Comparison of ENCODE assay signal across 24 cellular contexts in the genomic region with DNA sequence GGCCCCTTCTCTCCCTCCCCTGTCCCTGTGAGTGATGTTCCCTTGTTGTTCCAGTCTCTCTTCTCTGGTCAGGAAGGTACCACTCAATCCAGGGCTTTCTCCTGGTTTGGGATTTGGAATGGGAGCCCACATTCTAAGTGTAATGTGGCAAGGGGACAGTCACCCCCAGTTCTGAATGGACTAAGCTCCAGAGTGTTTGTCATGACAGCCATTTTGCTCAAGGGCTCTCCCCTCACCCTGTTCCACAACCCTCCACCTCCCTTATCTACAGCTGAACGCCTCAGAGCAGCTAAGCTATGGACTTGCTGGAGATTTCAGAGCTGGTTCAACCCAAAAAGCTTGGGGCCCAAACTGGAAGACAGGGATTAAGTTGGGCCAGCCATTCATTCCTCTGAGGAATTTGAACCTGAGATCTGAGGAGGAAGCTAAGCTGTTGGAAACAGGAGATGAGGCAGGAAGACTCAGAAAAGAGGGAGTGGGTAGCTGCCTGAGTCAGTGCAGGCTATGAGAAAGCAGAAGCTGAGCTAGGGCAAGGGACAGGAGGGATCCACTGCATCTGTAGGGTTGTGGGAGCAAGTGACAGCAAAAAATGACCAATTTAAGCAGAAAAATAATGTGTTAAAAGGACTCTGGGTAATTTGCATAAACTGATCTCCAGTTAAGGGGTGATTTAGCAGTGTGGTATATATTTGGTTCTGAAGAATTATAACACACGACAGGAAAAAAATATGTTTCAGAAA. TPM values are rescaled to one million over a fixed set of nuclear protein-coding genes. Genes with fewer than 3 reads are reported as not detected.
DNase-seq lines count a peak whose midpoint lies in the region; ATAC-seq and TF ChIP-seq lines count a peak whose summit lies in the region.
"Had no signal": no experiment of that assay in that cellular context is flagged by ENCODE, and none has a peak within 500 bp of the region (broad histone marks: within the 10 kb centered on the region; RNA-seq: fewer than 3 reads in every experiment).

No MANE protein-coding gene starts in this region.

- H3K4me1 Mint-ChIP-seq in CD14-positive monocyte (peaks cover 20% of the 10 kb centered on the region), H9 (peaks cover 16 to 17% of the 10 kb centered on the region in 2 experiments)
- no peaks in the 10 kb centered on the region for H3K4me1 Mint-ChIP-seq in activated CD4-positive, alpha-beta memory T cell treated with anti-CD3 and anti-CD28 coated beads, Interleukin-2, amount 10 ng/mL, durations not matched to agents 7 days and 5 days
- H3K4me1 Mint-ChIP-seq: activated T-helper 17 cell treated with anti-CD3 and anti-CD28 coated beads, Interleukin-2, amount 50 U/mL, for 72 hours; CD8-positive, alpha-beta memory T cell; natural killer cell; stimulated activated effector memory CD8-positive, alpha-beta T cell treated with anti-CD3 and anti-CD28 coated beads, Interleukin-12 subunit alpha, Interleukin-12 subunit beta, amount 100 ng/mL, for 72 hours had no signal

- H3K79me2 ChIP-seq in H9 (ENCODE audit: insufficient read depth, low read length) (no peaks in the 10 kb centered on the region), OCI-LY1 (ENCODE audit: insufficient read depth, low read length) (no peaks in the 10 kb centered on the region)
- H3K79me2 ChIP-seq: parathyroid adenoma had no signal

- peak; percentile 45 for DNase-seq in CD14-positive monocyte (ENCODE audit: low spot score)
- no peak for DNase-seq in H9
- peak in 1 of 2 donors; percentile 4 for DNase-seq in left lung
- no peak for DNase-seq in activated CD4-positive, alpha-beta memory T cell treated with anti-CD3 and anti-CD28 coated beads, Interleukin-2, amount 10 ng/mL, durations not matched to agents 7 days and 5 days
- DNase-seq in testis = no peak
- DNase-seq: CD8-positive, alpha-beta memory T cell; colonic mucosa; DMS53; endodermal cell; left colon; natural killer cell; NCI-H1048; NCI-H187 treated with DMSO at 0.1 percent for 48 hours; NCI-H2227 treated with DMSO at 0.1 percent for 48 hours; NCI-H748 treated with DMSO at 0.1 percent for 48 hours had no signal

- no peak overlapping the region for H2BK5ac ChIP-seq in H9 (ENCODE audit: insufficient read length, low read length)

- H3K4me1 ChIP-seq in H9 (ENCODE audit: insufficient read depth, low read length) (peaks cover 5% of the 10 kb centered on the region; the same call in 1 of the 2 replicates), OCI-LY1 (ENCODE audit: insufficient read depth, low read length, severe bottlenecking) (peaks cover 44% of the 10 kb centered on the region), left lung (peaks cover 0 to 16% of the 10 kb centered on the region in 2 donors), testis (peaks cover 27% of the 10 kb centered on the region)
- H3K4me1 ChIP-seq: colonic mucosa, parathyroid adenoma had no signal

- TF ChIP-seq CTCF in CD14-positive monocyte (IDR thresholded peaks at IDR 0.05) (no peak), H9 (conservative IDR thresholded peaks at IDR 0.05) (no peak), OCI-LY1 (IDR thresholded peaks at IDR 0.05; ENCODE audit: low read length) (no peak), left lung (IDR thresholded peaks at IDR 0.05) (no peak), testis (IDR thresholded peaks at IDR 0.05) (no peak)

- H2AK5ac ChIP-seq in H9 (ENCODE audit: insufficient read length, low read length) = no peak overlapping the region

- peak; percentile 29 for ATAC-seq in left lung
- ATAC-seq in GM21825 (IDR thresholded peaks at IDR 0.05; ENCODE audit: unreplicated experiment) = no peak
- ATAC-seq: activated T-helper 17 cell treated with anti-CD3 and anti-CD28 coated beads, Interleukin-2, amount 50 U/mL, for 72 hours; left colon; natural killer cell; Panc1; stimulated activated effector memory CD8-positive, alpha-beta T cell treated with anti-CD3 and anti-CD28 coated beads, Interleukin-12 subunit alpha, Interleukin-12 subunit beta, amount 100 ng/mL, for 72 hours had no signal

- H2BK120ac ChIP-seq in H9 (ENCODE audit: low read depth, low read length, poor library complexity, severe bottlenecking) = no peak overlapping the region

- no peak overlapping the region for H2BK12ac ChIP-seq in H9 (ENCODE audit: insufficient read length, low read depth, low read length)

- H3K36me3 Mint-ChIP-seq in CD14-positive monocyte (peaks cover 0 to 3% of the 10 kb centered on the region in 2 donors), H9 (ENCODE audit: insufficient read depth in 1 of 3, low read depth in 3 of 3) (no peaks in the 10 kb centered on the region)
- no peaks in the 10 kb centered on the region for H3K36me3 Mint-ChIP-seq in activated CD4-positive, alpha-beta memory T cell treated with anti-CD3 and anti-CD28 coated beads, Interleukin-2, amount 10 ng/mL, durations not matched to agents 7 days and 5 days (ENCODE audit: low read depth)
- H3K36me3 Mint-ChIP-seq: natural killer cell; stimulated activated effector memory CD8-positive, alpha-beta T cell treated with anti-CD3 and anti-CD28 coated beads, Interleukin-12 subunit alpha, Interleukin-12 subunit beta, amount 100 ng/mL, for 72 hours had no signal

- H4K8ac ChIP-seq in H9 (replicated peaks; ENCODE audit: insufficient read length, low read depth, low read length) = no peak overlapping the region

- CTCF ChIA-PET in activated CD4-positive, alpha-beta memory T cell treated with anti-CD3 and anti-CD28 coated beads, Interleukin-2, amount 10 ng/mL, durations not matched to agents 7 days and 5 days (lab: Charles Lee) = interaction anchor here (1.2 to 1.7 kb wide), 2 partner anchors 13 to 21 kb away, joined by 3 to 6 read pairs; no protein-coding TSS in a partner anchor

- no peaks in the 10 kb centered on the region for H3K23me2 ChIP-seq in H9 (ENCODE audit: insufficient read length, low read depth, low read length, poor library complexity, severe bottlenecking)

- H3K27ac Mint-ChIP-seq in CD14-positive monocyte (peak overlapping the region in 1 of 7 donors; percentile 6), H9 (no peak overlapping the region)
- H3K27ac Mint-ChIP-seq in activated CD4-positive, alpha-beta memory T cell treated with anti-CD3 and anti-CD28 coated beads, Interleukin-2, amount 10 ng/mL, durations not matched to agents 7 days and 5 days = no peak overlapping the region
- H3K27ac Mint-ChIP-seq: activated T-helper 17 cell treated with anti-CD3 and anti-CD28 coated beads, Interleukin-2, amount 50 U/mL, for 72 hours; CD8-positive, alpha-beta memory T cell; endodermal cell; natural killer cell; stimulated activated effector memory CD8-positive, alpha-beta T cell treated with anti-CD3 and anti-CD28 coated beads, Interleukin-12 subunit alpha, Interleukin-12 subunit beta, amount 100 ng/mL, for 72 hours; T-helper 2 cell treated with Interferon-gamma antibody and Interleukin-4, amounts not matched to agents 5 μg/mL and 100 μg/mL, for 36 hours had no signal

- H3K9ac ChIP-seq in H9 (ENCODE audit: extremely low read depth, insufficient read length, low read length) = no peak overlapping the region
- H3K9ac ChIP-seq in OCI-LY1 (ENCODE audit: low read length) = peak overlapping the region; percentile 6
- H3K9ac ChIP-seq: parathyroid adenoma had no signal

- H3K9me3 Mint-ChIP-seq in CD14-positive monocyte = peaks cover 0 to 7% (median 0%) of the 10 kb centered on the region in 7 donors
- no peaks in the 10 kb centered on the region for H3K9me3 Mint-ChIP-seq in H9
- no peaks in the 10 kb centered on the region for H3K9me3 Mint-ChIP-seq in activated CD4-positive, alpha-beta memory T cell treated with anti-CD3 and anti-CD28 coated beads, Interleukin-2, amount 10 ng/mL, durations not matched to agents 7 days and 5 days
- H3K9me3 Mint-ChIP-seq: activated T-helper 17 cell treated with anti-CD3 and anti-CD28 coated beads, Interleukin-2, amount 50 U/mL, for 72 hours; CD8-positive, alpha-beta memory T cell; endodermal cell; natural killer cell; stimulated activated effector memory CD8-positive, alpha-beta T cell treated with anti-CD3 and anti-CD28 coated beads, Interleukin-12 subunit alpha, Interleukin-12 subunit beta, amount 100 ng/mL, for 72 hours; T-helper 2 cell treated with Interferon-gamma antibody and Interleukin-4, amounts not matched to agents 5 μg/mL and 100 μg/mL, for 36 hours had no signal

- no peak overlapping the region for H2BK15ac ChIP-seq in H9 (ENCODE audit: low read depth, low read length)

- H4K5ac ChIP-seq in H9 (ENCODE audit: insufficient read length, low read depth, low read length) = no peak overlapping the region

- no peaks in the 10 kb centered on the region for H3K79me1 ChIP-seq in H9 (ENCODE audit: insufficient read depth, low read depth, low read length, poor library complexity, severe bottlenecking)

- no peak overlapping the region for H4K91ac ChIP-seq in H9 (ENCODE audit: insufficient read length, low read depth, low read length)

- no peak overlapping the region for H3T11ph ChIP-seq in H9 (ENCODE audit: low read length)

- H3K27me3 ChIP-seq in H9 (ENCODE audit: insufficient read depth, low read length) = no peaks in the 10 kb centered on the region; the same call in 1 of the 2 replicates
- H3K27me3 ChIP-seq in OCI-LY1 (ENCODE audit: insufficient read depth, low read length) = no peaks in the 10 kb centered on the region
- H3K27me3 ChIP-seq in left lung = no peaks in the 10 kb centered on the region
- no peaks in the 10 kb centered on the region for H3K27me3 ChIP-seq in testis
- H3K27me3 ChIP-seq: colonic mucosa had no signal

- peak overlapping the region; percentile 4; the same call in 1 of the 2 replicates for H3K14ac ChIP-seq in H9 (ENCODE audit: insufficient read depth, low read length)

- no peaks in the 10 kb centered on the region for H3K9me3 ChIP-seq in H9 (ENCODE audit: control insufficient read depth, low read depth, low read length)
- no peaks in the 10 kb centered on the region for H3K9me3 ChIP-seq in OCI-LY1 (ENCODE audit: low read length)
- no peaks in the 10 kb centered on the region for H3K9me3 ChIP-seq in left lung
- no peaks in the 10 kb centered on the region for H3K9me3 ChIP-seq in testis
- H3K9me3 ChIP-seq: colonic mucosa, thoracic aorta had no signal

- H2AFZ ChIP-seq in H9 (ENCODE audit: low read length) = no peak overlapping the region
- H2AFZ ChIP-seq in OCI-LY1 (ENCODE audit: low read length) = no peak overlapping the region
- H2AFZ ChIP-seq: parathyroid adenoma had no signal

- TF ChIP-seq POLR2A in testis (IDR thresholded peaks at IDR 0.05) = no peak

- H3K4me3 Mint-ChIP-seq in CD14-positive monocyte (no peak overlapping the region), H9 (no peak overlapping the region)
- H3K4me3 Mint-ChIP-seq in activated CD4-positive, alpha-beta memory T cell treated with anti-CD3 and anti-CD28 coated beads, Interleukin-2, amount 10 ng/mL, durations not matched to agents 7 days and 5 days = no peak overlapping the region
- H3K4me3 Mint-ChIP-seq: activated T-helper 17 cell treated with anti-CD3 and anti-CD28 coated beads, Interleukin-2, amount 50 U/mL, for 72 hours; CD8-positive, alpha-beta memory T cell; endodermal cell; natural killer cell; stimulated activated effector memory CD8-positive, alpha-beta T cell treated with anti-CD3 and anti-CD28 coated beads, Interleukin-12 subunit alpha, Interleukin-12 subunit beta, amount 100 ng/mL, for 72 hours; T-helper 2 cell treated with Interferon-gamma antibody and Interleukin-4, amounts not matched to agents 5 μg/mL and 100 μg/mL, for 36 hours had no signal

- no peak overlapping the region for H3K4ac ChIP-seq in H9 (ENCODE audit: low read depth, low read length)

- no peak overlapping the region for H3K23ac ChIP-seq in H9 (ENCODE audit: insufficient read length, low read depth, low read length)

- POLR2A ChIA-PET in activated CD4-positive, alpha-beta memory T cell treated with anti-CD3 and anti-CD28 coated beads, Interleukin-2, amount 10 ng/mL, durations not matched to agents 7 days and 5 days (lab: Charles Lee) = interaction anchor here (1.2 to 1.3 kb wide), 2 partner anchors 12 to 443 kb away, joined by 4 read pairs; no protein-coding TSS in a partner anchor

- H3K9me2 ChIP-seq in OCI-LY1 (ENCODE audit: low read depth, low read length) = no peaks in the 10 kb centered on the region

- H2BK20ac ChIP-seq in H9 (ENCODE audit: low read depth, low read length, poor library complexity, severe bottlenecking) = no peak overlapping the region

- no peaks in the 10 kb centered on the region for H3K36me3 ChIP-seq in OCI-LY1 (ENCODE audit: insufficient read depth, low read length)
- H3K36me3 ChIP-seq in left lung = no peaks in the 10 kb centered on the region
- H3K36me3 ChIP-seq in testis (ENCODE audit: low read depth, missing control alignments) = no peaks in the 10 kb centered on the region
- H3K36me3 ChIP-seq: colonic mucosa, thoracic aorta had no signal

- H3K18ac ChIP-seq in H9 (ENCODE audit: insufficient read length, low read depth, low read length) = no peak overlapping the region

- no CpG with 5 or more reads among the region's 2 CpGs for WGBS in H9 (ENCODE audit: extremely low coverage, insufficient read length, low lambda C conversion rate)
- 91 to 96% methylated on average over 2 of the region's 2 CpGs for WGBS in testis, 2 donors

- H3K56ac ChIP-seq in H9 (ENCODE audit: insufficient read length, low read depth, low read length) = no peak overlapping the region

- intact Hi-C loops in CD14-positive monocyte (cut with micrococcal nuclease) (no loop called here), left lung (cut with DNase I) (no loop called here), testis (cut with DNase I; ENCODE audit: low total_unique reads) (no loop called here)

- H3F3A ChIP-seq in OCI-LY1 (ENCODE audit: insufficient read depth, low read length) = 0 out of 2 replicates have a peak, but pooled peaks cover 5% of the 10 kb centered on the region

- H3K27ac ChIP-seq in H9 (ENCODE audit: insufficient read length, low read depth, low read length) (no peak overlapping the region), OCI-LY1 (ENCODE audit: low read depth, low read length, poor library complexity, severe bottlenecking) (peak overlapping the region; percentile 53), left lung (no peak overlapping the region), testis (no peak overlapping the region)
- H3K27ac ChIP-seq: colonic mucosa, parathyroid adenoma, thoracic aorta had no signal

- H3K4me2 ChIP-seq in H9 (ENCODE audit: insufficient read depth, insufficient read length, low read length) = no peak overlapping the region
- H3K4me2 ChIP-seq in OCI-LY1 (ENCODE audit: low read length) = no peak overlapping the region

- no peak overlapping the region for H3K4me3 ChIP-seq in OCI-LY1 (ENCODE audit: low read depth, low read length, poor library complexity, severe bottlenecking)
- H3K4me3 ChIP-seq in left lung = no peak overlapping the region
- no peak overlapping the region for H3K4me3 ChIP-seq in testis
- H3K4me3 ChIP-seq: colonic mucosa, thoracic aorta had no signal

- H3K27me3 Mint-ChIP-seq in CD14-positive monocyte (ENCODE audit: low read depth in 3 of 3) = peaks cover 0 to 1% (median 0%) of the 10 kb centered on the region in 3 donors
- peaks cover 2% of the 10 kb centered on the region; the same call in 1 of the 2 replicates for H3K27me3 Mint-ChIP-seq in H9 (ENCODE audit: low read depth)
- H3K27me3 Mint-ChIP-seq in activated CD4-positive, alpha-beta memory T cell treated with anti-CD3 and anti-CD28 coated beads, Interleukin-2, amount 10 ng/mL, durations not matched to agents 7 days and 5 days = peaks cover 19% of the 10 kb centered on the region
- H3K27me3 Mint-ChIP-seq: activated T-helper 17 cell treated with anti-CD3 and anti-CD28 coated beads, Interleukin-2, amount 50 U/mL, for 72 hours had no signal

- H4K20me1 ChIP-seq in H9 (ENCODE audit: control insufficient read depth, insufficient read depth, insufficient read length) = no peaks in the 10 kb centered on the region
- no peaks in the 10 kb centered on the region for H4K20me1 ChIP-seq in OCI-LY1 (ENCODE audit: insufficient read depth, low read length)

RNA-seq across cellular contexts. Expression of a gene that starts 22.9 kb away (rescaled TPM):
- polyA plus RNA-seq in CD14-positive monocyte = 10 to 100 TPM; 14.5 to 16.6 TPM
- 17.8 and 19.2 TPM in 2 replicates for total RNA-seq in H9 (2021)
- 10 to 100 TPM; 48.7 to 58.2 TPM for total RNA-seq in left lung
- total RNA-seq in activated CD4-positive, alpha-beta memory T cell treated with anti-CD3 and anti-CD28 coated beads, Interleukin-2, amount 10 ng/mL, durations not matched to agents 7 days and 5 days = 10 to 100 TPM; 40.8 to 41.7 TPM
- 10 to 100 TPM; 65.9 to 69.6 TPM for total RNA-seq in testis
- 44.0 TPM for polyA plus RNA-seq in testis (ENCODE audit: insufficient read depth, low read depth, low replicate concordance)

RNA-seq across cellular contexts. Expression of a gene that starts 53.1 kb away (rescaled TPM):
- 10 to 100 TPM in 1 of 2 donors, 1 to 10 TPM in 1; 2.8 to 12.7 TPM for polyA plus RNA-seq in CD14-positive monocyte
- 0.26 and 0.35 TPM in 2 replicates for total RNA-seq in H9 (2021)
- 10 to 100 TPM in 1 of 2 donors, 1 to 10 TPM in 1; 9.3 to 10.3 TPM for total RNA-seq in left lung
- not detected for total RNA-seq in activated CD4-positive, alpha-beta memory T cell treated with anti-CD3 and anti-CD28 coated beads, Interleukin-2, amount 10 ng/mL, durations not matched to agents 7 days and 5 days
- total RNA-seq in testis = 1 to 10 TPM; 2.0 to 3.6 TPM
- polyA plus RNA-seq in testis (ENCODE audit: insufficient read depth, low read depth, low replicate concordance) = 0.94 TPM
- total RNA-seq: activated T-helper 17 cell treated with anti-CD3 and anti-CD28 coated beads, Interleukin-2, amount 50 U/mL, for 72 hours; CD8-positive, alpha-beta memory T cell had no signal
- polyA plus RNA-seq: AG04450; CD8-positive, alpha-beta memory T cell had no signal
